ENCODE assay signal across 12 cellular contexts in genomic region chr20:37821691-37822655, GRCh38.
DNase-seq lines count a peak whose midpoint lies in the region; ATAC-seq and TF ChIP-seq lines count a peak whose summit lies in the region.
"Had no signal": no experiment of that assay in that cellular context is flagged by ENCODE, and none has a peak within 500 bp of the region (broad histone marks: within the 10 kb centered on the region; RNA-seq: fewer than 3 reads in every experiment).

No MANE protein-coding gene starts in this region.

- no peak overlapping the region for H3K9ac ChIP-seq in mammary epithelial cell (ENCODE audit: insufficient read depth, low read length)

- 35% methylated on average over 6 of the region's 6 CpGs for WGBS in mammary epithelial cell (ENCODE audit: low coverage, missing lambda C conversion rate)
- 92 to 94% methylated on average over 6 of the region's 6 CpGs for WGBS in body of pancreas, 2 donors

- H3K9me3 ChIP-seq in mammary epithelial cell (replicated peaks; ENCODE audit: insufficient read depth, low read length), result no peaks in the 10 kb centered on the region
- H3K9me3 ChIP-seq in gastrocnemius medialis, result no peaks in the 10 kb centered on the region
- H3K9me3 ChIP-seq in body of pancreas, result no peaks in the 10 kb centered on the region
- H3K9me3 ChIP-seq: A549 had no signal

- dilution Hi-C loops in mammary epithelial cell (cut with HindIII; ENCODE audit: low sequenced_read_pairs), result no loop called here

- intact Hi-C loops in mammary epithelial cell (cut with micrococcal nuclease), result no loop called here
- intact Hi-C loops in MCF 10A (cut with micrococcal nuclease), result no loop called here
- intact Hi-C loops in gastrocnemius medialis (cut with DNase I; ENCODE audit: low total_unique reads), result no loop called here
- intact Hi-C loops in body of pancreas (cut with DNase I), result no loop called here

- no peaks in the 10 kb centered on the region for H3K27me3 Mint-ChIP-seq in MCF 10A (ENCODE audit: insufficient read depth, unreplicated experiment)
- H3K27me3 Mint-ChIP-seq: activated naive CD8-positive, alpha-beta T cell treated with anti-CD3 and anti-CD28 coated beads for 36 hours; stimulated activated naive B cell treated with anti-CD40 and anti-IgM and Interleukin-4, amounts not matched to agents 10 μg/mL and 1 μg/mL and 100 μg/mL, for 72 hours had no signal

- H3K4me1 Mint-ChIP-seq in MCF 10A (ENCODE audit: insufficient read depth, unreplicated experiment), result no peaks in the 10 kb centered on the region

- no TSS peak for BruUV-seq in mammary epithelial cell (replicated peaks; lab: Mats Ljungman, UMichigan)
- BruUV-seq in MCF 10A (replicated peaks; lab: Mats Ljungman, UMichigan), result no TSS peak

- H3K27me3 ChIP-seq in mammary epithelial cell (ENCODE audit: insufficient read depth, low read length) (no peaks in the 10 kb centered on the region), gastrocnemius medialis (no peaks in the 10 kb centered on the region), body of pancreas (no peaks in the 10 kb centered on the region)

- POLR2A ChIA-PET in MCF 10A (lab: Yijun Ruan, JAX), result interaction anchor here (0.6 kb wide), 1 partner anchor 76 kb away, joined by 3 read pairs; no protein-coding TSS in a partner anchor

- H3K27ac Mint-ChIP-seq in MCF 10A (ENCODE audit: low read depth, unreplicated experiment), result no peak overlapping the region
- H3K27ac Mint-ChIP-seq: activated naive CD8-positive, alpha-beta T cell treated with anti-CD3 and anti-CD28 coated beads for 36 hours had no signal

- no peak overlapping the region for H3K4me3 Mint-ChIP-seq in MCF 10A (ENCODE audit: unreplicated experiment)
- H3K4me3 Mint-ChIP-seq: activated naive CD8-positive, alpha-beta T cell treated with anti-CD3 and anti-CD28 coated beads for 36 hours; stimulated activated naive B cell treated with anti-CD40 and anti-IgM and Interleukin-4, amounts not matched to agents 10 μg/mL and 1 μg/mL and 100 μg/mL, for 72 hours had no signal

- H3K4me3 ChIP-seq in mammary epithelial cell (replicated peaks in 1 of 3; ENCODE audit: insufficient read depth in 1 of 3, low read depth in 2 of 3, low read length in 3 of 3) (no peak overlapping the region), gastrocnemius medialis (no peak overlapping the region), body of pancreas (no peak overlapping the region)
- H3K4me3 ChIP-seq: A549 had no signal

- TF ChIP-seq CTCF in mammary epithelial cell (conservative IDR thresholded peaks at IDR 0.05 in 1 of 2, IDR thresholded peaks at IDR 0.05 in 1 of 2; ENCODE audit: extremely low read depth in 1 of 2, insufficient read depth in 1 of 2, low read depth in 1 of 2, low read length in 2 of 2) (no peak), MCF 10A (IDR thresholded peaks at IDR 0.05; ENCODE audit: unreplicated experiment) (no peak), gastrocnemius medialis (IDR thresholded peaks at IDR 0.05 in 4 of 5, conservative IDR thresholded peaks at IDR 0.05 in 1 of 5) (no peak), body of pancreas (IDR thresholded peaks at IDR 0.05) (no peak)

- peaks cover 6% of the 10 kb centered on the region for H3K36me3 Mint-ChIP-seq in MCF 10A (ENCODE audit: insufficient read depth, unreplicated experiment)

- peak overlapping the region; percentile 15 for H2AFZ ChIP-seq in mammary epithelial cell (ENCODE audit: low read depth, low read length)

- H4K20me1 ChIP-seq in mammary epithelial cell (ENCODE audit: insufficient read depth, low read length), result no peaks in the 10 kb centered on the region

- H3K27ac ChIP-seq in mammary epithelial cell (ENCODE audit: insufficient read depth, low read depth, low read length) (peak overlapping the region; percentile 20), gastrocnemius medialis (no peak overlapping the region), body of pancreas (no peak overlapping the region)
- H3K27ac ChIP-seq: A549 had no signal

- TF ChIP-seq POLR2A in gastrocnemius medialis (IDR thresholded peaks at IDR 0.05), result no peak
- no peak for TF ChIP-seq POLR2A in body of pancreas (IDR thresholded peaks at IDR 0.05)

- H3K4me1 ChIP-seq in mammary epithelial cell (ENCODE audit: insufficient read depth, low read length) (peaks cover 11% of the 10 kb centered on the region), gastrocnemius medialis (no peaks in the 10 kb centered on the region), body of pancreas (no peaks in the 10 kb centered on the region)

- H3K9me3 Mint-ChIP-seq in MCF 10A (ENCODE audit: unreplicated experiment), result no peaks in the 10 kb centered on the region
- H3K9me3 Mint-ChIP-seq: activated naive CD8-positive, alpha-beta T cell treated with anti-CD3 and anti-CD28 coated beads for 36 hours; stimulated activated naive B cell treated with anti-CD40 and anti-IgM and Interleukin-4, amounts not matched to agents 10 μg/mL and 1 μg/mL and 100 μg/mL, for 72 hours had no signal

- H3K36me3 ChIP-seq in mammary epithelial cell (ENCODE audit: insufficient read depth, low read length) (no peaks in the 10 kb centered on the region), gastrocnemius medialis (no peaks in the 10 kb centered on the region), body of pancreas (replicated peaks in 1 of 2; ENCODE audit: insufficient read depth in 1 of 2, low read depth in 2 of 2) (no peaks in the 10 kb centered on the region)

- in situ Hi-C loops in mammary epithelial cell (cut with MboI; ENCODE audit: low sequenced_read_pairs in 2 of 2) (no loop called here), gastrocnemius medialis (cut with MboI; ENCODE audit: low sequenced_read_pairs in 4 of 4) (loop anchor here in 1 of 4 donors (25.0 kb wide), 1 partner anchor 90 kb away; the partner anchor contains the start of gene VSTM2L)

- no peaks in the 10 kb centered on the region for H3K79me2 ChIP-seq in mammary epithelial cell (ENCODE audit: insufficient read depth, low read length)

- ATAC-seq in gastrocnemius medialis (no peak), HG02763 (IDR thresholded peaks at IDR 0.05; ENCODE audit: unreplicated experiment) (no peak), body of pancreas (no peak)
- ATAC-seq: A549; stimulated activated naive B cell treated with anti-CD40 and anti-IgM and Interleukin-4, amounts not matched to agents 10 μg/mL and 1 μg/mL and 100 μg/mL, for 72 hours had no signal

- DNase-seq in mammary epithelial cell (peak; percentile 67), MCF 10A (ENCODE audit: unreplicated experiment) (no peak), astrocyte of the hippocampus (ENCODE audit: low read depth, low spot score) (peak; percentile 82), kidney tubule cell (ENCODE audit: low spot score) (peak; percentile 75), gastrocnemius medialis (no peak), amygdala (lab: John Stamatoyannopoulos, UW) (no peak), body of pancreas (no peak)
- DNase-seq: activated naive CD8-positive, alpha-beta T cell treated with anti-CD3 and anti-CD28 coated beads for 36 hours; NCI-H2081; stimulated activated naive B cell treated with anti-CD40 and anti-IgM and Interleukin-4, amounts not matched to agents 10 μg/mL and 1 μg/mL and 100 μg/mL, for 72 hours had no signal

- no peak overlapping the region for H3K4me2 ChIP-seq in mammary epithelial cell (ENCODE audit: insufficient read depth, low read depth, low read length)
- H3K4me2 ChIP-seq: A549 had no signal

- CTCF ChIA-PET in mammary epithelial cell (lab: Charles Lee; ENCODE audit: low non-redundant PET), result no interaction called here
- CTCF ChIA-PET in MCF 10A (lab: Yijun Ruan, JAX), result interaction anchor here (1.0 kb wide), 1 partner anchor 9 kb away, joined by 3 read pairs; no protein-coding TSS in a partner anchor

Comparison
In these comparisons a context has a peak if more than half of its experiments do, and no peak if none do; other contexts are left out.
1. DNase-seq: peak in mammary epithelial cell (single experiment), astrocyte of the hippocampus (single experiment) and kidney tubule cell (single experiment); none in MCF 10A (single experiment), gastrocnemius medialis (0 of 2), amygdala (0 of 56) and body of pancreas (0 of 4).